13 cellular contexts compared by ENCODE assay signal in the genomic region with DNA sequence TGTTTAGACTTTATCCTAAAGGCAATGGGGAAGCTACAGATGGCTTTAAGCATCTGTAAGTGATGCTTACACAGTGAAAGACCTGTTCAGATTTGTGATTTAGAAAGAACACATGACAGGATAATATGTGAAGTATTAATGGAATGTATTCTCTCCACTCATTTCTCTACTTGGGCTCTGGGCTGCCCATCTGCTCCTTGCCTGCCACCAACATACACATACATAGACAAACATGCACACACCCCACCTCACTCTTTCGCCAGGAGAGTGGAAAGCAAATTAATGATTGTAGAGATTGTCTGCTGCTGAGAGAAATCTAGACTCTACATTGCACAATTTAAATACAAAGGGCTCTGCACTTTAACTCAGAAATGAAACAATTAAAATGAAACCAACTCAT.
DNase-seq lines count a peak whose midpoint lies in the region; ATAC-seq, FAIRE-seq and TF ChIP-seq lines count a peak whose summit lies in the region.
"Had no signal": no experiment of that assay in that cellular context is flagged by ENCODE, and none has a peak within 500 bp of the region (broad histone marks: within the 10 kb centered on the region; RNA-seq: fewer than 3 reads in every experiment).

No MANE protein-coding gene starts in this region.

- H3K9me3 ChIP-seq in SK-N-SH (no peaks in the 10 kb centered on the region), small intestine (ENCODE audit: control insufficient read depth, low read depth) (no peaks in the 10 kb centered on the region)
- H3K9me3 ChIP-seq: psoas muscle, testis had no signal

- no peaks in the 10 kb centered on the region for H3F3A ChIP-seq in SK-N-SH (replicated peaks; ENCODE audit: insufficient read depth)

- DNase-seq in SK-N-SH = no peak
- peak; percentile 59 for DNase-seq in fibroblast of the aortic adventitia (ENCODE audit: low read depth)
- peak; percentile 44 for DNase-seq in small intestine
- no peak for DNase-seq in stimulated activated CD4-positive, alpha-beta T cell treated with anti-CD3 and anti-CD28 coated beads, Interleukin-2, amount 100 ng/mL, for 48 hours
- DNase-seq in left ventricle myocardium superior = no peak
- DNase-seq: amniotic stem cell, psoas muscle, testis had no signal

- H2AFZ ChIP-seq in SK-N-SH (ENCODE audit: low read depth) = no peak overlapping the region

- POLR2A ChIA-PET in SK-N-SH (lab: Yijun Ruan, JAX) = no interaction called here

- TF ChIP-seq CTCF in SK-N-SH (IDR thresholded peaks at IDR 0.05) = no peak
- no peak for TF ChIP-seq CTCF in fibroblast of the aortic adventitia (IDR thresholded peaks at IDR 0.05; ENCODE audit: insufficient read depth, low read length)

- CTCF ChIA-PET in SK-N-SH (lab: Yijun Ruan, JAX) = interaction anchor here (1.0 to 1.8 kb wide), 3 partner anchors 61 to 162 kb away, joined by 3 to 7 read pairs (median 3); partner anchors contain the start of gene NFE2L2

- no peak for TF ChIP-seq RAD21 in SK-N-SH (IDR thresholded peaks at IDR 0.05; ENCODE audit: low read length)

- no peak overlapping the region for H3K4me2 ChIP-seq in SK-N-SH

- H3K4me1 ChIP-seq in SK-N-SH (ENCODE audit: control insufficient read depth in 1 of 2, insufficient read depth in 2 of 2, low read depth in 1 of 2, low read length in 1 of 2) (peaks cover 0 to 2% of the 10 kb centered on the region in 2 experiments; a peak in 1 of 4 replicates), small intestine (ENCODE audit: control insufficient read depth in 2 of 2, insufficient read depth in 1 of 2, low read depth in 1 of 2, low read length in 1 of 2) (peaks cover 8 to 18% of the 10 kb centered on the region in 2 donors)
- H3K4me1 ChIP-seq: psoas muscle, testis had no signal

- FAIRE-seq in small intestine (lab: Jason Lieb, UNC) = no peak
- FAIRE-seq: GM12891 had no signal

- 88% methylated on average over 1 of the region's 1 CpG for WGBS in SK-N-SH (ENCODE audit: low lambda C conversion rate)
- 17 to 59% (median 47%) methylated on average over 1 of the region's 1 CpG for WGBS in small intestine, 3 donors

- no peaks in the 10 kb centered on the region for H3K9me2 ChIP-seq in SK-N-SH

- no peak overlapping the region for H3K9ac ChIP-seq in SK-N-SH

- ATAC-seq in SK-N-SH treated with all-trans-retinoic acid at 6 μM for 48 hours = peak; percentile 81
- peak; percentile 74 for ATAC-seq in HG03342 (IDR thresholded peaks at IDR 0.05; ENCODE audit: unreplicated experiment)
- ATAC-seq in GM21528 (IDR thresholded peaks at IDR 0.05; ENCODE audit: low FRiP score, unreplicated experiment) = no peak
- ATAC-seq in left ventricle myocardium superior = no peak
- ATAC-seq: psoas muscle had no signal

- H3K79me2 ChIP-seq in SK-N-SH (ENCODE audit: insufficient read depth) = no peaks in the 10 kb centered on the region

- no peak overlapping the region for H3K4me3 ChIP-seq in SK-N-SH (ENCODE audit: low read depth in 2 of 2, low read length in 1 of 2)
- no peak overlapping the region for H3K4me3 ChIP-seq in fibroblast of the aortic adventitia (ENCODE audit: low read depth, low read length)
- H3K4me3 ChIP-seq in small intestine (ENCODE audit: low read depth in 1 of 2, low read length in 2 of 2) = no peak overlapping the region
- H3K4me3 ChIP-seq: psoas muscle, testis had no signal

- intact Hi-C loops in left ventricle myocardium superior (cut with micrococcal nuclease) = no loop called here

- H3K27me3 ChIP-seq in SK-N-SH (ENCODE audit: insufficient read depth) (no peaks in the 10 kb centered on the region), small intestine (ENCODE audit: control insufficient read depth in 2 of 2, insufficient read depth in 2 of 2, low read length in 2 of 2) (no peaks in the 10 kb centered on the region)
- H3K27me3 ChIP-seq: testis had no signal

- H3K36me3 ChIP-seq in SK-N-SH (replicated peaks in 1 of 2; ENCODE audit: control insufficient read depth in 1 of 2, insufficient read depth in 2 of 2, low read length in 1 of 2) = peaks cover 0 to 15% of the 10 kb centered on the region in 2 experiments
- no peaks in the 10 kb centered on the region for H3K36me3 ChIP-seq in small intestine (ENCODE audit: control insufficient read depth in 2 of 2, insufficient read depth in 2 of 2, low read length in 2 of 2)

- TF ChIP-seq EP300 in SK-N-SH (IDR thresholded peaks at IDR 0.05; ENCODE audit: borderline replicate concordance in 1 of 2, low read depth in 1 of 2, low read length in 1 of 2) = no peak

- H4K20me1 ChIP-seq in SK-N-SH (ENCODE audit: insufficient read depth) = no peaks in the 10 kb centered on the region

- H3K27ac ChIP-seq in SK-N-SH (ENCODE audit: low read depth in 2 of 2, low read length in 1 of 2) = peak overlapping the region in 1 of 2 experiments; percentile 19; a peak in 1 of 4 replicates
- H3K27ac ChIP-seq in small intestine (ENCODE audit: low read depth in 1 of 2, low read length in 1 of 2) = no peak overlapping the region
- H3K27ac ChIP-seq: 22Rv1, psoas muscle, testis had no signal

TF ChIP-seq in SK-N-SH treated with all-trans-retinoic acid at 6 μM for 48 hours, 23 proteins besides CTCF, POLR2A, EP300 and RAD21:
- TF ChIP-seq BACH2 (CRISPR knock-in tag; IDR thresholded peaks at IDR 0.05; ENCODE audit: borderline replicate concordance) = no peak
- no peak for TF ChIP-seq GLIS3 (CRISPR knock-in tag; IDR thresholded peaks at IDR 0.05)
- TF ChIP-seq OSR1 (CRISPR knock-in tag; IDR thresholded peaks at IDR 0.05) = no peak
- TF ChIP-seq ISL1 (CRISPR knock-in tag; IDR thresholded peaks at IDR 0.05) = 0 out of 2 replicates have a peak, but pooled peaks have one; percentile 34
- no peak for TF ChIP-seq SNAI2 (CRISPR knock-in tag; IDR thresholded peaks at IDR 0.05)
TF ChIP-seq in SK-N-SH treated with all-trans-retinoic acid at 6 μM for 48 hours: peak in this region for 1.

TF ChIP-seq in SK-N-SH, 30 proteins besides CTCF, POLR2A, EP300 and RAD21:
- TF ChIP-seq RXRA (IDR thresholded peaks at IDR 0.05; ENCODE audit: borderline replicate concordance, low read depth) (no peak), TAF1 (IDR thresholded peaks at IDR 0.05; ENCODE audit: borderline replicate concordance, low read depth, low read length) (no peak), RCOR1 (IDR thresholded peaks at IDR 0.05; ENCODE audit: low read length) (no peak), SMC3 (IDR thresholded peaks at IDR 0.05; ENCODE audit: low read depth, low read length) (no peak), POLR2AphosphoS5 (IDR thresholded peaks at IDR 0.05; ENCODE audit: low read depth, low read length) (no peak), JUND (IDR thresholded peaks at IDR 0.05) (no peak), TEAD4 (IDR thresholded peaks at IDR 0.05; ENCODE audit: borderline replicate concordance, insufficient read depth) (no peak), TCF12 (IDR thresholded peaks at IDR 0.05) (no peak), ELF1 (IDR thresholded peaks at IDR 0.05) (no peak), MEF2A (IDR thresholded peaks at IDR 0.05; ENCODE audit: borderline replicate concordance, low read depth) (no peak), FOXM1 (IDR thresholded peaks at IDR 0.05; ENCODE audit: low read depth) (no peak), EZH2phosphoT487 (IDR thresholded peaks at IDR 0.05; ENCODE audit: borderline replicate concordance, low read depth) (no peak), CHD2 (IDR thresholded peaks at IDR 0.05; ENCODE audit: low read length, partially characterized antibody) (no peak), NRF1 (IDR thresholded peaks at IDR 0.05; ENCODE audit: low read depth, low read length) (no peak)
- TF ChIP-seq, protein P1, sequence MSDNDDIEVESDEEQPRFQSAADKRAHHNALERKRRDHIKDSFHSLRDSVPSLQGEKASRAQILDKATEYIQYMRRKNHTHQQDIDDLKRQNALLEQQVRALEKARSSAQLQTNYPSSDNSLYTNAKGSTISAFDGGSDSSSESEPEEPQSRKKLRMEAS (IDR thresholded peaks at IDR 0.05; ENCODE audit: low read depth) = no peak

Comparison
In these comparisons a context has a peak if more than half of its experiments do, and no peak if none do; other contexts are left out.
1. ATAC-seq: peak in SK-N-SH treated with all-trans-retinoic acid at 6 μM for 48 hours (single experiment) and HG03342 (single experiment); none in GM21528 (single experiment) and left ventricle myocardium superior (single experiment).
2. DNase-seq: peak in fibroblast of the aortic adventitia (single experiment) and small intestine (single experiment); none in SK-N-SH (single experiment), stimulated activated CD4-positive, alpha-beta T cell treated with anti-CD3 and anti-CD28 coated beads, Interleukin-2, amount 100 ng/mL, for 48 hours (0 of 2) and left ventricle myocardium superior (single experiment).